Comparison of ENCODE assay signal across 1 cellular context in the genomic region with DNA sequence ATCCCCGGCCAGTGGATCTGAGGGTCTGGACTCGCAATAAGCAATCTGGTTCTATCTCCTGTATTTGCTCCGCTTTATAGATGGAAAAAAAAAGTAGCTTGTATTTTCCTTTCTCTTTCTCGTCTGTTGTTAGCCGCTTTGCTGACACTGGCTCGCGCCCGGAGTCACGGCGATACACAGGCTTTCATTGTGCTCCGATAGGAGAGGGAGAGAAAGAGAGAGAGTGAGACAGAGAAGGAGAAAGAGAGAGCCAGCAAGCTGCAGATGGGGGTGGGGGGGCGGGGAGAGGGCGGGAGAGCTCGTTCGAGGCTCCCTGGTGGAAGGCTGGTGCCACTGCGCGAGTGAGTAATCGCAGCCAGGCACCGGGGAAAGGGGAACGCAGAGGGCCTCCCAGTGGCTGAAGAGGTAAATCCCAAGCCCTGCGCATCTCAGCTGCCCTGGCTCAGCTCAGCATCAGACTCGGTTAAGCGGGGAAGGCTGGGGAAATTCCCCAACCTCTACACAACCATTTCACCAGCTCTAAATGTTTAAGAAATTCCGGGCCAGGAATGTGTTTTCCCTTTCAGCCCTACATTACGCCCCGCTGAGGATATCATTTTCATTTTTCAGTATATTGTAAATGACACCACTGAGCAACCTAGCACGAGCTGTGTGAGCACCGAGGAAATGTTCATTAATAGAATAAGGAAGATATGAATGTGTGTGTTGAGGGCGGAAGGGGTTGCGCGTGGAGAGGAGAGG.
TF ChIP-seq lines count a peak whose summit lies in the region.

TSS of gene MAML2 (minus strand) at position 225 of the 741 bp plus-strand sequence. CDS start 1,300 bp downstream, outside the sequence.

TF ChIP-seq in HepG2, 621 proteins besides CTCF, POLR2A, EP300 and RAD21 (continued from another document and continues in another):
- peak; percentile 54; the same call in 1 of the 2 replicates for TF ChIP-seq ERF (CRISPR knock-in tag; IDR thresholded peaks at IDR 0.05)
- TF ChIP-seq ARID3A (IDR thresholded peaks at IDR 0.05; ENCODE audit: low read depth, low read length), result peak; percentile 63; the same call in 1 of the 2 replicates
- TF ChIP-seq, protein P1, sequence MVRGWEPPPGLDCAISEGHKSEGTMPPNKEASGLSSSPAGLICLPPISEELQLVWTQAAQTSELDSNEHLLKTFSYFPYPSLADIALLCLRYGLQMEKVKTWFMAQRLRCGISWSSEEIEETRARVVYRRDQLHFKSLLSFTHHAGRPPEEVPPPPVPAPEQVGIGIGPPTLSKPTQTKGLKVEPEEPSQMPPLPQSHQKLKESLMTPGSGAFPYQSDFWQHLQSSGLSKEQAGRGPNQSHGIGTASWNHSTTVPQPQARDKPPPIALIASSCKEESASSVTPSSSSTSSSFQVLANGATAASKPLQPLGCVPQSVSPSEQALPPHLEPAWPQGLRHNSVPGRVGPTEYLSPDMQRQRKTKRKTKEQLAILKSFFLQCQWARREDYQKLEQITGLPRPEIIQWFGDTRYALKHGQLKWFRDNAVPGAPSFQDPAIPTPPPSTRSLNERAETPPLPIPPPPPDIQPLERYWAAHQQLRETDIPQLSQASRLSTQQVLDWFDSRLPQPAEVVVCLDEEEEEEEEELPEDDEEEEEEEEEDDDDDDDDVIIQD (CRISPR knock-in tag; IDR thresholded peaks at IDR 0.05; ENCODE audit: low read depth), result 0 out of 2 replicates have a peak, but pooled peaks have one; percentile 37
- TF ChIP-seq RCOR2 (CRISPR knock-in tag; IDR thresholded peaks at IDR 0.05), result no peak
- no peak for TF ChIP-seq ZMYM3 (CRISPR knock-in tag; IDR thresholded peaks at IDR 0.05)
- no peak for TF ChIP-seq ZNF20 (CRISPR knock-in tag; IDR thresholded peaks at IDR 0.05)
- no peak for TF ChIP-seq ELF4 (CRISPR knock-in tag; IDR thresholded peaks at IDR 0.05; ENCODE audit: borderline replicate concordance)
- no peak for TF ChIP-seq ZNF296 (CRISPR knock-in tag; conservative IDR thresholded peaks at IDR 0.05)
- no peak for TF ChIP-seq NR2C2 (CRISPR knock-in tag; IDR thresholded peaks at IDR 0.05; ENCODE audit: borderline replicate concordance)
- no peak for TF ChIP-seq ZNF790 (CRISPR knock-in tag; IDR thresholded peaks at IDR 0.05; ENCODE audit: borderline replicate concordance)
- no peak; the same call in 1 of the 2 replicates for TF ChIP-seq ZBTB3 (CRISPR knock-in tag; IDR thresholded peaks at IDR 0.05; ENCODE audit: borderline replicate concordance, low read depth)
- TF ChIP-seq ZNF510 (CRISPR knock-in tag; IDR thresholded peaks at IDR 0.05; ENCODE audit: low read depth), result no peak
- TF ChIP-seq ASH2L (IDR thresholded peaks at IDR 0.05; ENCODE audit: insufficient read length, low read depth, low read length), result peak; percentile 35
- no peak for TF ChIP-seq ZNF639 (CRISPR knock-in tag; conservative IDR thresholded peaks at IDR 0.05)
- no peak for TF ChIP-seq AKNA (CRISPR knock-in tag; IDR thresholded peaks at IDR 0.05; ENCODE audit: borderline replicate concordance)
- TF ChIP-seq ZNF891 (CRISPR knock-in tag; IDR thresholded peaks at IDR 0.05), result 0 out of 2 replicates have a peak, but pooled peaks have one; percentile 61
- no peak for TF ChIP-seq ZBTB8A (CRISPR knock-in tag; IDR thresholded peaks at IDR 0.05; ENCODE audit: borderline replicate concordance, low read depth)
- TF ChIP-seq, protein P2, sequence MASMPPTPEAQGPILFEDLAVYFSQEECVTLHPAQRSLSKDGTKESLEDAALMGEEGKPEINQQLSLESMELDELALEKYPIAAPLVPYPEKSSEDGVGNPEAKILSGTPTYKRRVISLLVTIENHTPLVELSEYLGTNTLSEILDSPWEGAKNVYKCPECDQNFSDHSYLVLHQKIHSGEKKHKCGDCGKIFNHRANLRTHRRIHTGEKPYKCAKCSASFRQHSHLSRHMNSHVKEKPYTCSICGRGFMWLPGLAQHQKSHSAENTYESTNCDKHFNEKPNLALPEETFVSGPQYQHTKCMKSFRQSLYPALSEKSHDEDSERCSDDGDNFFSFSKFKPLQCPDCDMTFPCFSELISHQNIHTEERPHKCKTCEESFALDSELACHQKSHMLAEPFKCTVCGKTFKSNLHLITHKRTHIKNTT (CRISPR knock-in tag; IDR thresholded peaks at IDR 0.05), result no peak
- no peak for TF ChIP-seq ZNF501 (CRISPR knock-in tag; IDR thresholded peaks at IDR 0.05)
- TF ChIP-seq DPF2 (CRISPR knock-in tag; IDR thresholded peaks at IDR 0.05; ENCODE audit: borderline replicate concordance, low read depth), result no peak
- TF ChIP-seq, protein P3, sequence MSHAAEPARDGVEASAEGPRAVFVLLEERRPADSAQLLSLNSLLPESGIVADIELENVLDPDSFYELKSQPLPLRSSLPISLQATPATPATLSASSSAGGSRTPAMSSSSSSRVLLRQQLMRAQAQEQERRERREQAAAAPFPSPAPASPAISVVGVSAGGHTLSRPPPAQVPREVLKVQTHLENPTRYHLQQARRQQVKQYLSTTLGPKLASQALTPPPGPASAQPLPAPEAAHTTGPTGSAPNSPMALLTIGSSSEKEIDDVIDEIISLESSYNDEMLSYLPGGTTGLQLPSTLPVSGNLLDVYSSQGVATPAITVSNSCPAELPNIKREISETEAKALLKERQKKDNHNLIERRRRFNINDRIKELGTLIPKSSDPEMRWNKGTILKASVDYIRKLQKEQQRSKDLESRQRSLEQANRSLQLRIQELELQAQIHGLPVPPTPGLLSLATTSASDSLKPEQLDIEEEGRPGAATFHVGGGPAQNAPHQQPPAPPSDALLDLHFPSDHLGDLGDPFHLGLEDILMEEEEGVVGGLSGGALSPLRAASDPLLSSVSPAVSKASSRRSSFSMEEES (CRISPR knock-in tag; IDR thresholded peaks at IDR 0.05), result 0 out of 2 replicates have a peak, but pooled peaks have one; percentile 8
- no peak for TF ChIP-seq BCL6 (CRISPR knock-in tag; IDR thresholded peaks at IDR 0.05)
- no peak for TF ChIP-seq PRPF4 (IDR thresholded peaks at IDR 0.05; ENCODE audit: low read depth, low read length, poor library complexity, severe bottlenecking)
- no peak for TF ChIP-seq TRIM24 (CRISPR knock-in tag; IDR thresholded peaks at IDR 0.05)
- TF ChIP-seq, protein P4, sequence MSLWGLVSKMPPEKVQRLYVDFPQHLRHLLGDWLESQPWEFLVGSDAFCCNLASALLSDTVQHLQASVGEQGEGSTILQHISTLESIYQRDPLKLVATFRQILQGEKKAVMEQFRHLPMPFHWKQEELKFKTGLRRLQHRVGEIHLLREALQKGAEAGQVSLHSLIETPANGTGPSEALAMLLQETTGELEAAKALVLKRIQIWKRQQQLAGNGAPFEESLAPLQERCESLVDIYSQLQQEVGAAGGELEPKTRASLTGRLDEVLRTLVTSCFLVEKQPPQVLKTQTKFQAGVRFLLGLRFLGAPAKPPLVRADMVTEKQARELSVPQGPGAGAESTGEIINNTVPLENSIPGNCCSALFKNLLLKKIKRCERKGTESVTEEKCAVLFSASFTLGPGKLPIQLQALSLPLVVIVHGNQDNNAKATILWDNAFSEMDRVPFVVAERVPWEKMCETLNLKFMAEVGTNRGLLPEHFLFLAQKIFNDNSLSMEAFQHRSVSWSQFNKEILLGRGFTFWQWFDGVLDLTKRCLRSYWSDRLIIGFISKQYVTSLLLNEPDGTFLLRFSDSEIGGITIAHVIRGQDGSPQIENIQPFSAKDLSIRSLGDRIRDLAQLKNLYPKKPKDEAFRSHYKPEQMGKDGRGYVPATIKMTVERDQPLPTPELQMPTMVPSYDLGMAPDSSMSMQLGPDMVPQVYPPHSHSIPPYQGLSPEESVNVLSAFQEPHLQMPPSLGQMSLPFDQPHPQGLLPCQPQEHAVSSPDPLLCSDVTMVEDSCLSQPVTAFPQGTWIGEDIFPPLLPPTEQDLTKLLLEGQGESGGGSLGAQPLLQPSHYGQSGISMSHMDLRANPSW (CRISPR knock-in tag; IDR thresholded peaks at IDR 0.05; ENCODE audit: borderline replicate concordance), result no peak
- no peak for TF ChIP-seq ZFAT (CRISPR knock-in tag; conservative IDR thresholded peaks at IDR 0.05)
- no peak for TF ChIP-seq ZNF709 (CRISPR knock-in tag; IDR thresholded peaks at IDR 0.05)
- no peak for TF ChIP-seq ZNF430 (CRISPR knock-in tag; IDR thresholded peaks at IDR 0.05)
- no peak for TF ChIP-seq ZKSCAN1 (IDR thresholded peaks at IDR 0.05; ENCODE audit: low read length)
- no peak for TF ChIP-seq ZNF142 (CRISPR knock-in tag; IDR thresholded peaks at IDR 0.05)
